Comparison of ENCODE assay signal across 15 cellular contexts in genomic region chr2:232309592-232309991, GRCh38.
DNase-seq lines count a peak whose midpoint lies in the region; ATAC-seq, FAIRE-seq and TF ChIP-seq lines count a peak whose summit lies in the region.
"Had no signal": no experiment of that assay in that cellular context is flagged by ENCODE, and none has a peak within 500 bp of the region (broad histone marks: within the 10 kb centered on the region; RNA-seq: fewer than 3 reads in every experiment).

No MANE protein-coding gene starts in this region.

- peaks cover 43% of the 10 kb centered on the region for H3K4me1 Mint-ChIP-seq in T-helper 2 cell treated with Interferon-gamma antibody and Interleukin-4, amounts not matched to agents 5 μg/mL and 100 μg/mL, for 36 hours (ENCODE audit: low read depth)

- TF ChIP-seq CTCF in HepG2 (CRISPR knock-in tag; IDR thresholded peaks at IDR 0.05) = no peak
- no peak for TF ChIP-seq CTCF in right lobe of liver (IDR thresholded peaks at IDR 0.05)
- TF ChIP-seq CTCF in foreskin keratinocyte (conservative IDR thresholded peaks at IDR 0.05) = no peak
- TF ChIP-seq CTCF in suprapubic skin (IDR thresholded peaks at IDR 0.05) = no peak
- TF ChIP-seq CTCF in thyroid gland (IDR thresholded peaks at IDR 0.05) = no peak
- no peak for TF ChIP-seq CTCF in ascending aorta (IDR thresholded peaks at IDR 0.05)

- H3K4me2 ChIP-seq in HepG2 (ENCODE audit: low read depth, low read length) = no peak overlapping the region

- H3K36me3 ChIP-seq in HepG2 (replicated peaks in 1 of 2; ENCODE audit: control insufficient read depth in 1 of 2, insufficient read depth in 2 of 2, low read length in 2 of 2) (peaks cover 5 to 11% of the 10 kb centered on the region in 2 experiments), right lobe of liver (no peaks in the 10 kb centered on the region), suprapubic skin (peaks cover 4% of the 10 kb centered on the region), thyroid gland (no peaks in the 10 kb centered on the region), ascending aorta (peaks cover 0 to 2% of the 10 kb centered on the region in 2 donors)
- H3K36me3 ChIP-seq: gastrocnemius medialis, WERI-Rb-1 had no signal

- 97% methylated on average over 3 of the region's 4 CpGs for WGBS in HepG2 (ENCODE audit: low lambda C conversion rate)
- no CpG with 5 or more reads among the region's 4 CpGs for WGBS in right lobe of liver (ENCODE audit: insufficient coverage, low coverage, low lambda C conversion rate, missing lambda C conversion rate)
- 70% methylated on average over 3 of the region's 4 CpGs for WGBS in suprapubic skin
- 89 to 91% methylated on average over 4 of the region's 4 CpGs for WGBS in thyroid gland, 2 donors

- no peak overlapping the region for H3K4me3 ChIP-seq in HepG2 (replicated peaks in 1 of 3; ENCODE audit: insufficient read depth in 1 of 3, low read depth in 2 of 3, low read length in 3 of 3)
- H3K4me3 ChIP-seq in right lobe of liver = no peak overlapping the region
- H3K4me3 ChIP-seq in suprapubic skin = no peak overlapping the region
- H3K4me3 ChIP-seq in thyroid gland (replicated peaks in 1 of 3) = no peak overlapping the region
- no peak overlapping the region for H3K4me3 ChIP-seq in ascending aorta
- H3K4me3 ChIP-seq: gastrocnemius medialis, GM12878 had no signal

- no peak overlapping the region for H2AFZ ChIP-seq in HepG2 (ENCODE audit: low read length)

- H3K4me1 ChIP-seq in HepG2 (ENCODE audit: insufficient read depth, low read length) (peaks cover 2% of the 10 kb centered on the region), right lobe of liver (peaks cover 0 to 4% (median 0%) of the 10 kb centered on the region in 4 donors), foreskin keratinocyte (peaks cover under 1% of the 10 kb centered on the region), suprapubic skin (peaks cover 30% of the 10 kb centered on the region), thyroid gland (peaks cover 0 to 7% of the 10 kb centered on the region in 2 donors), ascending aorta (no peaks in the 10 kb centered on the region)

- H3K27ac ChIP-seq in HepG2 (ENCODE audit: extremely low read length, insufficient read depth, low read length) = no peak overlapping the region
- H3K27ac ChIP-seq in right lobe of liver = no peak overlapping the region
- H3K27ac ChIP-seq in foreskin keratinocyte = no peak overlapping the region
- H3K27ac ChIP-seq in suprapubic skin = peak overlapping the region; percentile 39
- no peak overlapping the region for H3K27ac ChIP-seq in thyroid gland
- no peak overlapping the region for H3K27ac ChIP-seq in ascending aorta
- H3K27ac ChIP-seq: gastrocnemius medialis, WERI-Rb-1 had no signal

- peaks cover 18% of the 10 kb centered on the region for H3K9me3 ChIP-seq in HepG2 (ENCODE audit: low read length)
- peaks cover 0 to 7% (median 0%) of the 10 kb centered on the region in 4 donors for H3K9me3 ChIP-seq in right lobe of liver
- H3K9me3 ChIP-seq in suprapubic skin = no peaks in the 10 kb centered on the region
- no peaks in the 10 kb centered on the region for H3K9me3 ChIP-seq in thyroid gland
- peaks cover 4 to 16% of the 10 kb centered on the region in 2 donors for H3K9me3 ChIP-seq in ascending aorta
- H3K9me3 ChIP-seq: gastrocnemius medialis had no signal

- DNase-seq in HepG2 (ENCODE audit: low spot score) (no peak), right lobe of liver (no peak), foreskin keratinocyte (no peak), suprapubic skin (ENCODE audit: low spot score in 2 of 2) (no peak), thyroid gland (no peak), ascending aorta (ENCODE audit: low spot score in 2 of 2) (no peak)
- no peak for DNase-seq in T-helper 2 cell treated with Interferon-gamma antibody and Interleukin-4, amounts not matched to agents 5 μg/mL and 100 μg/mL, for 36 hours (ENCODE audit: low spot score)
- DNase-seq: AML-193, endodermal cell, gastrocnemius medialis, WERI-Rb-1 had no signal

- H4K20me1 ChIP-seq in HepG2 (ENCODE audit: insufficient read depth, low read length) = no peaks in the 10 kb centered on the region

- intact Hi-C loops in HepG2 (cut with micrococcal nuclease; ENCODE audit: unreplicated experiment) (no loop called here), right lobe of liver (cut with DNase I) (no loop called here), thyroid gland (cut with DNase I) (no loop called here), ascending aorta (cut with DNase I) (no loop called here)

- no peaks in the 10 kb centered on the region for H3K79me2 ChIP-seq in HepG2 (ENCODE audit: insufficient read depth, low read length)

- ATAC-seq in HepG2 (no peak), right lobe of liver (no peak), foreskin keratinocyte (peak; percentile 11), GM19463 (IDR thresholded peaks at IDR 0.05; ENCODE audit: unreplicated experiment) (no peak)
- ATAC-seq: GM12878 had no signal

- TF ChIP-seq POLR2A in HepG2 (IDR thresholded peaks at IDR 0.05; ENCODE audit: insufficient read depth in 1 of 2, low read depth in 2 of 2, low read length in 2 of 2) (no peak), right lobe of liver (IDR thresholded peaks at IDR 0.05) (no peak), suprapubic skin (IDR thresholded peaks at IDR 0.05) (no peak), thyroid gland (IDR thresholded peaks at IDR 0.05) (no peak)

- H3K9me3 Mint-ChIP-seq in T-helper 2 cell treated with Interferon-gamma antibody and Interleukin-4, amounts not matched to agents 5 μg/mL and 100 μg/mL, for 36 hours = peaks cover 25% of the 10 kb centered on the region

- TF ChIP-seq EP300 in HepG2 (IDR thresholded peaks at IDR 0.05; ENCODE audit: low read depth in 2 of 2, low read length in 2 of 2) (no peak), HepG2 (CRISPR knock-in tag; IDR thresholded peaks at IDR 0.05; ENCODE audit: borderline replicate concordance) (no peak), suprapubic skin (IDR thresholded peaks at IDR 0.05) (no peak)

- no peak for FAIRE-seq in HepG2 (lab: Jason Lieb, UNC)
- FAIRE-seq: bronchial epithelial cell, GM12878 had no signal

- H3K36me3 Mint-ChIP-seq in T-helper 2 cell treated with Interferon-gamma antibody and Interleukin-4, amounts not matched to agents 5 μg/mL and 100 μg/mL, for 36 hours (ENCODE audit: low read depth) = peaks cover 25% of the 10 kb centered on the region

- peak overlapping the region; percentile 54 for H3K4me3 Mint-ChIP-seq in T-helper 2 cell treated with Interferon-gamma antibody and Interleukin-4, amounts not matched to agents 5 μg/mL and 100 μg/mL, for 36 hours
- H3K4me3 Mint-ChIP-seq: endodermal cell had no signal

- in situ Hi-C loops in HepG2 (cut with HindIII; ENCODE audit: extremely low pct_ligation_motif_present, low pct_unique_long_range_greater_than_20kb) = no loop called here

- no peak for TF ChIP-seq RAD21 in HepG2 (CRISPR knock-in tag; IDR thresholded peaks at IDR 0.05)

- POLR2A ChIA-PET in HepG2 (lab: Yijun Ruan, JAX) = no interaction called here

- no peak overlapping the region for H3K9ac ChIP-seq in HepG2 (ENCODE audit: insufficient read depth, low read depth, low read length)

- peak overlapping the region; percentile 74 for H3K27ac Mint-ChIP-seq in T-helper 2 cell treated with Interferon-gamma antibody and Interleukin-4, amounts not matched to agents 5 μg/mL and 100 μg/mL, for 36 hours
- H3K27ac Mint-ChIP-seq: endodermal cell, progenitor cell of endocrine pancreas had no signal

- H3K27me3 ChIP-seq in HepG2 (ENCODE audit: control insufficient read depth in 1 of 2, insufficient read depth in 2 of 2, low read length in 2 of 2) (no peaks in the 10 kb centered on the region), right lobe of liver (no peaks in the 10 kb centered on the region), foreskin keratinocyte (no peaks in the 10 kb centered on the region), suprapubic skin (no peaks in the 10 kb centered on the region), thyroid gland (no peaks in the 10 kb centered on the region), ascending aorta (no peaks in the 10 kb centered on the region)
- H3K27me3 ChIP-seq: gastrocnemius medialis had no signal

- no peaks in the 10 kb centered on the region for H3K27me3 Mint-ChIP-seq in T-helper 2 cell treated with Interferon-gamma antibody and Interleukin-4, amounts not matched to agents 5 μg/mL and 100 μg/mL, for 36 hours (ENCODE audit: low read depth)
- H3K27me3 Mint-ChIP-seq: progenitor cell of endocrine pancreas had no signal

- CTCF ChIA-PET in HepG2 (lab: Yijun Ruan, JAX; ENCODE audit: low intra/inter-chr PET ratio, low total read pairs) = no interaction called here

- BruUV-seq in HepG2 (replicated peaks; lab: Mats Ljungman, UMichigan) = no TSS peak

TF ChIP-seq in HepG2, 621 proteins besides CTCF, POLR2A, EP300 and RAD21:
- no peak for TF ChIP-seq ZBTB38 (CRISPR knock-in tag; IDR thresholded peaks at IDR 0.05)
- TF ChIP-seq FOXO4 (CRISPR knock-in tag; conservative IDR thresholded peaks at IDR 0.05) = 0 out of 2 replicates have a peak, but pooled peaks have one; percentile 46
